In genomic region chr3:51941447-51941797, GRCh38 we compare ENCODE assay signal across 8 cellular contexts. TPM values are rescaled to one million over a fixed set of nuclear protein-coding genes. Genes with fewer than 3 reads are reported as not detected.
DNase-seq lines count a peak whose midpoint lies in the region; TF ChIP-seq lines count a peak whose summit lies in the region.

No MANE protein-coding gene starts in this region.

- H2BK12ac ChIP-seq in neuronal stem cell (ENCODE audit: low read length) = no peak overlapping the region

- H3K4me1 ChIP-seq in endocrine pancreas (ENCODE audit: control insufficient read depth, insufficient read depth, low read length) (no peaks in the 10 kb centered on the region), neuronal stem cell (ENCODE audit: control insufficient read depth in 2 of 2, insufficient read depth in 1 of 2, low read depth in 1 of 2, low read length in 2 of 2) (peaks cover 7% of the 10 kb centered on the region in 2 donors)

- peaks cover 28% of the 10 kb centered on the region for H3K4me1 Mint-ChIP-seq in CD14-positive monocyte

- no CpG with 5 or more reads among the region's 21 CpGs for WGBS in neuronal stem cell (ENCODE audit: extremely low coverage in 2 of 2, insufficient read length in 2 of 2, insufficient replicate concordance in 1 of 2), 2 donors

- no peak overlapping the region for H3K4ac ChIP-seq in neuronal stem cell (ENCODE audit: low read length)

- no peak overlapping the region for H2AK5ac ChIP-seq in neuronal stem cell (ENCODE audit: low read depth, low read length)

- H2BK15ac ChIP-seq in neuronal stem cell (ENCODE audit: low read length) = no peak overlapping the region

- H3K27me3 Mint-ChIP-seq in CD14-positive monocyte (ENCODE audit: low read depth in 3 of 3) = no peaks in the 10 kb centered on the region

- no peaks in the 10 kb centered on the region for H3K27me3 ChIP-seq in endocrine pancreas (ENCODE audit: control insufficient read depth, insufficient read depth, low read length)
- H3K27me3 ChIP-seq in neuronal stem cell (ENCODE audit: control insufficient read depth in 3 of 3, insufficient read depth in 3 of 3, low read depth in 1 of 3, low read length in 3 of 3) = no peaks in the 10 kb centered on the region

- H4K8ac ChIP-seq in neuronal stem cell (ENCODE audit: low read depth, low read length) = no peak overlapping the region

- H3K18ac ChIP-seq in neuronal stem cell (ENCODE audit: low read length) = peak overlapping the region; percentile 34

- no peak overlapping the region for H4K91ac ChIP-seq in neuronal stem cell (ENCODE audit: low read depth, low read length, poor library complexity)

- intact Hi-C loops in CD14-positive monocyte (cut with micrococcal nuclease) = loop anchor here (5.0 kb wide), 3 partner anchors 116 to 201 kb away; partner anchors contain the start of gene DUSP7 (in 1 of the 2)
- intact Hi-C loops in posterior cingulate gyrus (cut with DNase I) = no loop called here

- peaks cover 5% of the 10 kb centered on the region for H3K79me1 ChIP-seq in neuronal stem cell (ENCODE audit: low read depth, low read length)

- DNase-seq in CD14-positive monocyte (ENCODE audit: low spot score) (no peak), NCI-H69 (lab: John Stamatoyannopoulos, UW) (peak; percentile 12), neuronal stem cell (ENCODE audit: low spot score) (no peak), posterior cingulate gyrus (no peak), NCI-H524 treated with DMSO at 0.1 percent for 48 hours (lab: John Stamatoyannopoulos, UW) (no peak), NCI-H128 (lab: John Stamatoyannopoulos, UW; ENCODE audit: unreplicated experiment) (no peak), DMS79 treated with DMSO at 0.1 percent for 48 hours (lab: John Stamatoyannopoulos, UW) (no peak)

- no peak for TF ChIP-seq CTCF in CD14-positive monocyte (IDR thresholded peaks at IDR 0.05)

- H2BK5ac ChIP-seq in neuronal stem cell (ENCODE audit: low read length) = no peak overlapping the region

- no peak overlapping the region for H3K27ac ChIP-seq in neuronal stem cell (replicated peaks; ENCODE audit: low read length)

- H2BK120ac ChIP-seq in neuronal stem cell (ENCODE audit: low read depth, low read length) = no peak overlapping the region

- H3K27ac Mint-ChIP-seq in CD14-positive monocyte = peak overlapping the region in 2 of 7 donors; percentile 67 to 86

- H3K23ac ChIP-seq in neuronal stem cell (ENCODE audit: low read depth, low read length, poor library complexity) = peak overlapping the region; percentile 39

- peak overlapping the region; percentile 85 for H2AFZ ChIP-seq in neuronal stem cell (ENCODE audit: low read length)

- H3K9ac ChIP-seq in endocrine pancreas (ENCODE audit: control insufficient read depth, insufficient read depth, low read length) = peak overlapping the region; percentile 65
- H3K9ac ChIP-seq in neuronal stem cell (ENCODE audit: low read depth, low read length, poor library complexity) = peak overlapping the region; percentile 66

- no peak overlapping the region for H3K14ac ChIP-seq in neuronal stem cell (ENCODE audit: low read length)

- H3K4me3 ChIP-seq in endocrine pancreas (ENCODE audit: control insufficient read depth, insufficient read depth, low read length) (peak overlapping the region; percentile 58), neuronal stem cell (ENCODE audit: low read length in 2 of 2) (peak overlapping the region; percentile 56 to 90)

- peaks cover 0 to 2% (median 0%) of the 10 kb centered on the region in 7 donors for H3K9me3 Mint-ChIP-seq in CD14-positive monocyte

- peak overlapping the region; percentile 86 for H3K4me2 ChIP-seq in neuronal stem cell (ENCODE audit: insufficient read depth, low read length, poor library complexity, severe bottlenecking)

- H3K4me3 Mint-ChIP-seq in CD14-positive monocyte = peak overlapping the region; percentile 86 to 90

- H3K36me3 ChIP-seq in endocrine pancreas (ENCODE audit: control insufficient read depth, insufficient read depth, low read length) = peaks cover 2% of the 10 kb centered on the region
- peaks cover 13 to 30% of the 10 kb centered on the region in 2 donors for H3K36me3 ChIP-seq in neuronal stem cell (replicated peaks in 1 of 2; ENCODE audit: control insufficient read depth in 2 of 2, insufficient read depth in 2 of 2, low read length in 2 of 2)

- H3K9me3 ChIP-seq in endocrine pancreas (ENCODE audit: control insufficient read depth, low read length) = no peaks in the 10 kb centered on the region
- no peaks in the 10 kb centered on the region for H3K9me3 ChIP-seq in neuronal stem cell (replicated peaks in 1 of 2; ENCODE audit: control insufficient read depth in 2 of 2, insufficient read depth in 1 of 2, low read depth in 1 of 2, low read length in 2 of 2)

- H3K36me3 Mint-ChIP-seq in CD14-positive monocyte = peaks cover 23 to 29% of the 10 kb centered on the region in 2 donors

RNA-seq across cellular contexts. Expression of gene RRP9, which starts 0.3 kb away (rescaled TPM):
- polyA plus RNA-seq in CD14-positive monocyte = 10 to 100 TPM in 1 of 2 donors, 1 to 10 TPM in 1; 6.7 to 10.4 TPM
- 11.0 TPM for polyA plus RNA-seq in neuronal stem cell (2013, experiment 1 of 2)
- polyA plus RNA-seq in neuronal stem cell (2013, experiment 2 of 2) = 10.5 TPM

RNA-seq across cellular contexts. Expression of gene PARP3, which starts 0.7 kb away (rescaled TPM):
- polyA plus RNA-seq in CD14-positive monocyte = 1 to 10 TPM; 1.2 to 1.7 TPM
- 1.2 TPM for polyA plus RNA-seq in neuronal stem cell (2013, experiment 1 of 2)
- 1.2 TPM for polyA plus RNA-seq in neuronal stem cell (2013, experiment 2 of 2)

RNA-seq across cellular contexts. Expression of gene GPR62, which starts 13.8 kb away (rescaled TPM):
- polyA plus RNA-seq in CD14-positive monocyte = not detected
- 0.06 TPM for polyA plus RNA-seq in neuronal stem cell (2013, experiment 1 of 2)
- 0.07 TPM for polyA plus RNA-seq in neuronal stem cell (2013, experiment 2 of 2)

RNA-seq across cellular contexts. Expression of gene PCBP4, which starts 25.8 kb away (rescaled TPM):
- under 1 TPM; 0.09 to 0.22 TPM for polyA plus RNA-seq in CD14-positive monocyte
- 68.8 TPM for polyA plus RNA-seq in neuronal stem cell (2013, experiment 1 of 2)
- polyA plus RNA-seq in neuronal stem cell (2013, experiment 2 of 2) = 66.4 TPM

RNA-seq across cellular contexts. Expression of gene ABHD14B, which starts 32.4 kb away (rescaled TPM):
- polyA plus RNA-seq in CD14-positive monocyte = 10 to 100 TPM; 20.3 to 23.4 TPM
- polyA plus RNA-seq in neuronal stem cell (2013, experiment 1 of 2) = 4.3 TPM
- polyA plus RNA-seq in neuronal stem cell (2013, experiment 2 of 2) = 4.5 TPM
